8 cellular contexts compared by ENCODE assay signal in genomic region chr1:226181996-226182714, GRCh38. TPM values are rescaled to one million over a fixed set of nuclear protein-coding genes. Genes with fewer than 3 reads are reported as not detected.
DNase-seq lines count a peak whose midpoint lies in the region; ATAC-seq, FAIRE-seq and TF ChIP-seq lines count a peak whose summit lies in the region.

No MANE protein-coding gene starts in this region.

- no peak overlapping the region for H3K18ac ChIP-seq in H9 (ENCODE audit: insufficient read length, low read depth, low read length)

- H2AFZ ChIP-seq in H9 (ENCODE audit: low read length) (no peak overlapping the region), fibroblast of lung (ENCODE audit: low read length) (no peak overlapping the region)

- CTCF ChIA-PET in A549 (lab: Yijun Ruan, JAX): interaction anchor here (0.6 to 8.8 kb wide), 21 partner anchors 9 to 841 kb away, joined by 3 to 122 read pairs (median 3); no protein-coding TSS in a partner anchor

- peaks cover 35% of the 10 kb centered on the region for H3K4me1 ChIP-seq in A549
- H3K4me1 ChIP-seq in H9 (ENCODE audit: insufficient read depth, low read length): no peaks in the 10 kb centered on the region; the same call in 1 of the 2 replicates
- H3K4me1 ChIP-seq in fibroblast of lung (ENCODE audit: control insufficient read depth, extremely low read depth, insufficient read depth, low read length): peaks cover 7% of the 10 kb centered on the region
- H3K4me1 ChIP-seq in pancreas: peaks cover 16 to 30% (median 19%) of the 10 kb centered on the region in 3 donors

- H2BK15ac ChIP-seq in H9 (ENCODE audit: low read depth, low read length): no peak overlapping the region

- H2AK5ac ChIP-seq in H9 (ENCODE audit: insufficient read length, low read length): no peak overlapping the region

- no peak overlapping the region for H2BK20ac ChIP-seq in H9 (ENCODE audit: low read depth, low read length, poor library complexity, severe bottlenecking)

- H4K91ac ChIP-seq in H9 (ENCODE audit: insufficient read length, low read depth, low read length): no peak overlapping the region

- H2BK12ac ChIP-seq in H9 (ENCODE audit: insufficient read length, low read depth, low read length): no peak overlapping the region

- no peak overlapping the region for H3T11ph ChIP-seq in H9 (ENCODE audit: low read length)

- H3K23me2 ChIP-seq in H9 (ENCODE audit: insufficient read length, low read depth, low read length, poor library complexity, severe bottlenecking): peaks cover 6% of the 10 kb centered on the region

- TF ChIP-seq CTCF in A549 (IDR thresholded peaks at IDR 0.05): peak; percentile 70
- TF ChIP-seq CTCF in H9 (conservative IDR thresholded peaks at IDR 0.05): peak; percentile 50
- peak; percentile 31 for TF ChIP-seq CTCF in fibroblast of lung (conservative IDR thresholded peaks at IDR 0.05 in 1 of 2, IDR thresholded peaks at IDR 0.05 in 1 of 2; ENCODE audit: low read depth in 1 of 2, low read length in 2 of 2)
- peak in 2 of 4 donors; percentile 12 to 18 for TF ChIP-seq CTCF in pancreas (IDR thresholded peaks at IDR 0.05)

- H3K36me3 ChIP-seq in fibroblast of lung (ENCODE audit: control insufficient read depth, insufficient read depth, low read length) (peaks cover 2% of the 10 kb centered on the region), pancreas (no peaks in the 10 kb centered on the region)

- H4K8ac ChIP-seq in H9 (replicated peaks; ENCODE audit: insufficient read length, low read depth, low read length): no peak overlapping the region

- no peak overlapping the region for H2BK5ac ChIP-seq in H9 (ENCODE audit: insufficient read length, low read length)

- peak overlapping the region; percentile 8 to 78; a peak in 4 of 6 replicates for H3K27ac ChIP-seq in A549
- H3K27ac ChIP-seq in H9 (ENCODE audit: insufficient read length, low read depth, low read length): no peak overlapping the region
- H3K27ac ChIP-seq in fibroblast of lung (ENCODE audit: insufficient read depth, low read length): no peak overlapping the region
- H3K27ac ChIP-seq in pancreas: peak overlapping the region in 1 of 4 donors; percentile 23

- POLR2A ChIA-PET in A549 (lab: Yijun Ruan, JAX): interaction anchor here (0.6 to 1.5 kb wide), 2 partner anchors 15 to 54 kb away, joined by 4 to 6 read pairs; no protein-coding TSS in a partner anchor

- no peak overlapping the region for H3K23ac ChIP-seq in H9 (ENCODE audit: insufficient read length, low read depth, low read length)

- no peaks in the 10 kb centered on the region for H3K9me3 ChIP-seq in A549
- no peaks in the 10 kb centered on the region for H3K9me3 ChIP-seq in H9 (ENCODE audit: control insufficient read depth, low read depth, low read length)
- H3K9me3 ChIP-seq in fibroblast of lung (ENCODE audit: control insufficient read depth, insufficient read depth, low read depth, low read length): no peaks in the 10 kb centered on the region
- no peaks in the 10 kb centered on the region for H3K9me3 ChIP-seq in pancreas

- H3K27ac Mint-ChIP-seq in H9: peak overlapping the region; percentile 52 to 83 (median 72); a peak in 5 of 7 replicates

- TF ChIP-seq POLR2A in A549 (IDR thresholded peaks at IDR 0.05; ENCODE audit: low read length): no peak

- intact Hi-C loops in pancreas (cut with DNase I): loop anchor here in 1 of 3 donors (5.0 kb wide), 1 partner anchor 45 kb away; no protein-coding TSS in a partner anchor

- H3K9me3 Mint-ChIP-seq in H9: no peaks in the 10 kb centered on the region

- H3K56ac ChIP-seq in H9 (ENCODE audit: insufficient read length, low read depth, low read length): no peak overlapping the region

- no peak overlapping the region for H4K5ac ChIP-seq in H9 (ENCODE audit: insufficient read length, low read depth, low read length)

- FAIRE-seq in A549 (lab: Jason Lieb, UNC): no peak
- no peak for FAIRE-seq in pancreas (lab: Jason Lieb, UNC)

- TF ChIP-seq RAD21 in A549 (conservative IDR thresholded peaks at IDR 0.05 in 1 of 2, IDR thresholded peaks at IDR 0.05 in 1 of 2): peak; percentile 20 to 24; a peak in 1 of 5 replicates

- no peak overlapping the region for H3K9ac ChIP-seq in H9 (ENCODE audit: extremely low read depth, insufficient read length, low read length)
- H3K9ac ChIP-seq in fibroblast of lung (ENCODE audit: insufficient read depth, low read length): no peak overlapping the region

- peak; percentile 50 to 69 for DNase-seq in A549 (ENCODE audit: low read depth in 1 of 2, low spot score in 1 of 2)
- peak; percentile 32 for DNase-seq in H9
- DNase-seq in SK-MEL-5 (ENCODE audit: low read depth, low spot score): peak; percentile 73
- DNase-seq in fibroblast of lung (ENCODE audit: low read depth in 2 of 2): peak; percentile 57 to 62
- peak in 4 of 6 donors; percentile 29 to 61 (median 38) for DNase-seq in pancreas
- no peak for DNase-seq in activated naive CD4-positive, alpha-beta T cell (lab: John Stamatoyannopoulos, UW)
- no peak for DNase-seq in NCI-H2171 treated with DMSO at 0.1 percent for 48 hours (lab: John Stamatoyannopoulos, UW)

- H3K4me1 Mint-ChIP-seq in H9: peaks cover 22 to 23% of the 10 kb centered on the region in 2 experiments

- H3K79me2 ChIP-seq in H9 (ENCODE audit: insufficient read depth, low read length): peaks cover 11% of the 10 kb centered on the region; the same call in 1 of the 2 replicates
- H3K79me2 ChIP-seq in fibroblast of lung (ENCODE audit: control insufficient read depth, insufficient read depth, low read length): peaks cover 93% of the 10 kb centered on the region

- H3K4me2 ChIP-seq in A549 (peak overlapping the region; percentile 66), H9 (ENCODE audit: insufficient read depth, insufficient read length, low read length) (no peak overlapping the region), fibroblast of lung (ENCODE audit: extremely low read depth, insufficient read depth, low read length) (no peak overlapping the region)

- H3K4me3 ChIP-seq in A549 (no peak overlapping the region), fibroblast of lung (replicated peaks in 1 of 4; ENCODE audit: control extremely low read depth in 1 of 4, insufficient read depth in 1 of 4, low read depth in 3 of 4, low read length in 4 of 4) (no peak overlapping the region), pancreas (no peak overlapping the region)

- in situ Hi-C loops in SK-MEL-5 (cut with HindIII; ENCODE audit: low pct_unique_long_range_greater_than_20kb, low sequenced_read_pairs): no loop called here

- peaks cover 8% of the 10 kb centered on the region for H3K79me1 ChIP-seq in H9 (ENCODE audit: insufficient read depth, low read depth, low read length, poor library complexity, severe bottlenecking)

- H2BK120ac ChIP-seq in H9 (ENCODE audit: low read depth, low read length, poor library complexity, severe bottlenecking): no peak overlapping the region

- peak overlapping the region in 1 of 2 experiments; percentile 41; a peak in 2 of 5 replicates for H3K4me3 Mint-ChIP-seq in H9

- ATAC-seq in A549 (peak in 1 of 2 experiments; percentile 62; a peak in 3 of 6 replicates), pancreas (peak in 3 of 4 donors; percentile 47 to 54 (median 51)), HG03521 (IDR thresholded peaks at IDR 0.05; ENCODE audit: unreplicated experiment) (no peak)

- H4K20me1 ChIP-seq in H9 (ENCODE audit: control insufficient read depth, insufficient read depth, insufficient read length): no peaks in the 10 kb centered on the region
- peaks cover 16% of the 10 kb centered on the region for H4K20me1 ChIP-seq in fibroblast of lung (ENCODE audit: control insufficient read depth, extremely low read depth, insufficient read depth, low read length)

- H3K36me3 Mint-ChIP-seq in H9 (ENCODE audit: insufficient read depth in 1 of 3, low read depth in 3 of 3): peaks cover 8 to 34% (median 29%) of the 10 kb centered on the region in 3 experiments; a peak in 6 of 7 replicates

- WGBS in A549 (ENCODE audit: missing lambda C conversion rate): 28% methylated on average over 14 of the region's 14 CpGs
- WGBS in H9 (ENCODE audit: extremely low coverage, insufficient read length, low lambda C conversion rate): no CpG with 5 or more reads among the region's 14 CpGs
- WGBS in pancreas, 2 donors: 66 to 75% methylated on average over 14 of the region's 14 CpGs

- TF ChIP-seq EP300 in A549 (IDR thresholded peaks at IDR 0.05): no peak

- H3K27me3 ChIP-seq in H9 (ENCODE audit: insufficient read depth, low read length) (no peaks in the 10 kb centered on the region), fibroblast of lung (ENCODE audit: control insufficient read depth, insufficient read depth, low read length) (no peaks in the 10 kb centered on the region), pancreas (no peaks in the 10 kb centered on the region)

- no peaks in the 10 kb centered on the region for H3K27me3 Mint-ChIP-seq in H9 (ENCODE audit: low read depth)

- H3K4ac ChIP-seq in H9 (ENCODE audit: low read depth, low read length): no peak overlapping the region

- no peak overlapping the region for H3K14ac ChIP-seq in H9 (ENCODE audit: insufficient read depth, low read length)

RNA-seq across cellular contexts. Expression of gene ACBD3, which starts 4.4 kb away (rescaled TPM):
- polyA plus RNA-seq in A549 (2011; rRNA removed) (42.4 and 52.9 TPM in 2 replicates), A549 (2017; fragmentation: RNase III; extraction: RNeasy Plus Mini Kit Qiagen cat#74134 plus additional on column Dnase treatment) (27.0 to 30.2 TPM (median 29.8 TPM) in 3 replicates), fibroblast of lung (62.3 and 85.0 TPM in 2 replicates), pancreas (10 to 100 TPM in 1 of 2 donors, 1 to 10 TPM in 1; 5.9 to 12.8 TPM)
- 9.9 and 10.7 TPM in 2 replicates for polyA plus RNA-seq in A549 (2012; cell fraction: cytosol; rRNA removed)
- 5.2 and 6.3 TPM in 2 replicates for polyA plus RNA-seq in A549 (2012; cell fraction: nucleus; rRNA removed)
- polyA minus RNA-seq in A549 (2011; rRNA and poly(A)+ RNA removed): 20.4 and 24.5 TPM in 2 replicates
- total RNA-seq in H9 (2021) (30.6 and 30.8 TPM in 2 replicates), fibroblast of lung (60.9 and 67.7 TPM in 2 replicates), pancreas (10 to 100 TPM; 16.3 to 24.4 (median 19.7) TPM)
- 43.3 and 46.5 TPM in 2 replicates for total RNA-seq in SK-MEL-5 (2014; rRNA removed; shearing (Covaris generic))
- polyA plus RNA-seq in SK-MEL-5 (2015; cell fraction: cytosol; rRNA removed): 17.1 and 19.1 TPM in 2 replicates
- polyA plus RNA-seq in SK-MEL-5 (2015; cell fraction: nucleus; rRNA removed): 11.8 and 12.5 TPM in 2 replicates
- polyA plus RNA-seq in fibroblast of lung (2012): 41.9 and 57.4 TPM in 2 replicates
- 8.3 and 13.1 TPM in 2 replicates for polyA minus RNA-seq in fibroblast of lung (ENCODE audit: low replicate concordance)

RNA-seq across cellular contexts. Expression of gene MIXL1, which starts 41.3 kb away (rescaled TPM):
- polyA plus RNA-seq in A549 (2011; rRNA removed) (0.18 and 0.20 TPM in 2 replicates), A549 (2017; fragmentation: RNase III; extraction: RNeasy Plus Mini Kit Qiagen cat#74134 plus additional on column Dnase treatment) (0.06 TPM in 1 of 3 replicates, not detected in the others), fibroblast of lung (0.07 and 0.08 TPM in 2 replicates), pancreas (not detected)
- polyA plus RNA-seq in A549 (2012; cell fraction: cytosol; rRNA removed): 0.04 and 0.08 TPM in 2 replicates
- polyA plus RNA-seq in A549 (2012; cell fraction: nucleus; rRNA removed): not detected in 2 replicates
- not detected in 2 replicates for polyA minus RNA-seq in A549 (2011; rRNA and poly(A)+ RNA removed)
- total RNA-seq in H9 (2021) (4.7 and 4.9 TPM in 2 replicates), fibroblast of lung (not detected in 2 replicates), pancreas (not detected)
- total RNA-seq in SK-MEL-5 (2014; rRNA removed; shearing (Covaris generic)): not detected in 2 replicates
- polyA plus RNA-seq in SK-MEL-5 (2015; cell fraction: cytosol; rRNA removed): not detected in 2 replicates
- polyA plus RNA-seq in SK-MEL-5 (2015; cell fraction: nucleus; rRNA removed): not detected in 2 replicates
- polyA plus RNA-seq in fibroblast of lung (2012): 0.09 TPM in 1 of 2 replicates, not detected in the other
- polyA minus RNA-seq in fibroblast of lung (ENCODE audit: low replicate concordance): not detected in 2 replicates

Comparison
In these comparisons a context has a peak if more than half of its experiments do, and no peak if none do; other contexts are left out.
1. DNase-seq: peak in A549 (2 of 2), H9 (single experiment), SK-MEL-5 (single experiment), fibroblast of lung (2 of 2) and pancreas (4 of 6); none in activated naive CD4-positive, alpha-beta T cell (0 of 4) and NCI-H2171 treated with DMSO at 0.1 percent for 48 hours (single experiment).
2. H3K27ac ChIP-seq: peak in A549 (2 of 2); none in H9 (single experiment) and fibroblast of lung (single experiment).